In the genomic region with DNA sequence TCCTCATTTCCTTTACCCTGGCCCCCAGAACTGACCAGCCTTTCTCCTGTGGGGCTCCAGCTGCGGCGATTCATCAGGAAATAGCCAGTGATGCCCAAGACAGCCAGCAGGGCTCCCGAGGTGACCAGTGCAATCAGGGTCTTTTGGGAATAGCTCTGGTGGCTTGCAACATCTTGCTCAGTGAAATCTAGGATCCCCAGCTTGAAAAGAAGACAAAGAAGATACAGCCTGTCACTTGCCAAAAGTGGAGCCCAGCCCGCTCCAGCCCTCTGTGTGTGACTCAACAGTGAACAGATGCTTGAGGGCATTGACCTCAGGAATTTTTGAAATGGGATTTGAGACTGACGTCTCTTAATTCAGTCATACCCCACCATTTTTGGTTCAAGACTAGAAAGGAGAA, we compare ENCODE assay signal across 15 cellular contexts. TPM values are rescaled to one million over a fixed set of nuclear protein-coding genes. Genes with fewer than 3 reads are reported as not detected.
DNase-seq lines count a peak whose midpoint lies in the region; ATAC-seq and TF ChIP-seq lines count a peak whose summit lies in the region.
"Had no signal": no experiment of that assay in that cellular context is flagged by ENCODE, and none has a peak within 500 bp of the region (broad histone marks: within the 10 kb centered on the region; RNA-seq: fewer than 3 reads in every experiment).

No MANE protein-coding gene starts in this region.

- H3K27me3 Mint-ChIP-seq in Caco-2 (ENCODE audit: insufficient read depth, unreplicated experiment) = no peaks in the 10 kb centered on the region
- peaks cover 3% of the 10 kb centered on the region for H3K27me3 Mint-ChIP-seq in activated naive CD8-positive, alpha-beta T cell treated with anti-CD3 and anti-CD28 coated beads, Interleukin-2, amount 50 U/mL, for 24 hours
- H3K27me3 Mint-ChIP-seq: stimulated activated naive CD8-positive, alpha-beta T cell treated with anti-CD3 and anti-CD28 coated beads, Interleukin-15, Interleukin-2, amounts not matched to agents 100 ng/mL and 50 ng/mL, for 24 hours had no signal

- H4K20me1 ChIP-seq in GM23248 (ENCODE audit: insufficient read depth) = no peaks in the 10 kb centered on the region

- H3K9me3 ChIP-seq in GM23248 (ENCODE audit: low read depth) (no peaks in the 10 kb centered on the region), breast epithelium (no peaks in the 10 kb centered on the region), right atrium auricular region (no peaks in the 10 kb centered on the region), suprapubic skin (no peaks in the 10 kb centered on the region), Caco-2 (no peaks in the 10 kb centered on the region)

- POLR2A ChIA-PET in Caco-2 (lab: Charles Lee) = no interaction called here

- H3K4me1 ChIP-seq in GM23248 (ENCODE audit: insufficient read depth) (peaks cover 37% of the 10 kb centered on the region), breast epithelium (peaks cover 0 to 30% of the 10 kb centered on the region in 2 donors), right atrium auricular region (peaks cover 0 to 89% of the 10 kb centered on the region in 2 donors), suprapubic skin (peaks cover 62% of the 10 kb centered on the region), Caco-2 (peaks cover 10% of the 10 kb centered on the region)

- no peak overlapping the region for H3K9ac ChIP-seq in GM23248

- no peak for TF ChIP-seq EP300 in suprapubic skin (IDR thresholded peaks at IDR 0.05)

- H3K4me2 ChIP-seq in GM23248 (ENCODE audit: unreplicated experiment) = no peak overlapping the region
- H3K4me2 ChIP-seq: hepatocyte had no signal

- no peaks in the 10 kb centered on the region for H3K9me2 ChIP-seq in GM23248 (ENCODE audit: insufficient read depth)

- TF ChIP-seq CTCF in breast epithelium (IDR thresholded peaks at IDR 0.05) (no peak), right atrium auricular region (IDR thresholded peaks at IDR 0.05) (no peak), suprapubic skin (IDR thresholded peaks at IDR 0.05) (peak; percentile 14 to 37), Caco-2 (IDR thresholded peaks at IDR 0.05; ENCODE audit: insufficient read depth in 1 of 2, low read depth in 1 of 2, low read length in 1 of 2, severe bottlenecking in 1 of 2, unreplicated experiment in 1 of 2) (no peak)

- H3K27me3 ChIP-seq in GM23248 (replicated peaks; ENCODE audit: insufficient read depth) (no peaks in the 10 kb centered on the region), breast epithelium (no peaks in the 10 kb centered on the region), right atrium auricular region (no peaks in the 10 kb centered on the region), suprapubic skin (no peaks in the 10 kb centered on the region), Caco-2 (replicated peaks; ENCODE audit: control insufficient read depth, insufficient read depth, low read length) (no peaks in the 10 kb centered on the region)

- peak overlapping the region; percentile 29; the same call in 1 of the 2 replicates for H2AFZ ChIP-seq in GM23248
- H2AFZ ChIP-seq: hepatocyte had no signal

- no peaks in the 10 kb centered on the region for H3K9me3 Mint-ChIP-seq in Caco-2 (ENCODE audit: unreplicated experiment)
- H3K9me3 Mint-ChIP-seq in activated naive CD8-positive, alpha-beta T cell treated with anti-CD3 and anti-CD28 coated beads, Interleukin-2, amount 50 U/mL, for 24 hours = no peaks in the 10 kb centered on the region
- H3K9me3 Mint-ChIP-seq: stimulated activated naive CD8-positive, alpha-beta T cell treated with anti-CD3 and anti-CD28 coated beads, Interleukin-15, Interleukin-2, amounts not matched to agents 100 ng/mL and 50 ng/mL, for 24 hours; T-helper 2 cell treated with Interferon-gamma antibody and Interleukin-4, amounts not matched to agents 5 μg/mL and 100 μg/mL, for 36 hours had no signal

- no peak overlapping the region for H3K4me3 ChIP-seq in GM23248
- no peak overlapping the region for H3K4me3 ChIP-seq in breast epithelium
- H3K4me3 ChIP-seq in right atrium auricular region = no peak overlapping the region
- no peak overlapping the region for H3K4me3 ChIP-seq in suprapubic skin
- H3K4me3 ChIP-seq in Caco-2 (ENCODE audit: low read depth, low read length) = no peak overlapping the region
- H3K4me3 ChIP-seq: hepatocyte had no signal

- TF ChIP-seq POLR2A in breast epithelium (IDR thresholded peaks at IDR 0.05) = no peak
- no peak for TF ChIP-seq POLR2A in suprapubic skin (IDR thresholded peaks at IDR 0.05)

- H3K27ac ChIP-seq in GM23248 (peak overlapping the region; percentile 85; the same call in 1 of the 2 replicates), breast epithelium (peak overlapping the region; percentile 81 to 84), right atrium auricular region (peak overlapping the region; percentile 68 to 73), suprapubic skin (peak overlapping the region; percentile 79)
- H3K27ac ChIP-seq: hepatocyte had no signal

- no peaks in the 10 kb centered on the region for H3K79me2 ChIP-seq in GM23248 (ENCODE audit: insufficient read depth)
- H3K79me2 ChIP-seq: hepatocyte had no signal

- peaks cover 6% of the 10 kb centered on the region for H3K4me1 Mint-ChIP-seq in Caco-2 (ENCODE audit: low read depth, unreplicated experiment)
- peaks cover 16% of the 10 kb centered on the region for H3K4me1 Mint-ChIP-seq in activated naive CD8-positive, alpha-beta T cell treated with anti-CD3 and anti-CD28 coated beads, Interleukin-2, amount 50 U/mL, for 24 hours

- no peaks in the 10 kb centered on the region for H3K36me3 Mint-ChIP-seq in Caco-2 (ENCODE audit: insufficient read depth, unreplicated experiment)
- no peaks in the 10 kb centered on the region for H3K36me3 Mint-ChIP-seq in activated naive CD8-positive, alpha-beta T cell treated with anti-CD3 and anti-CD28 coated beads, Interleukin-2, amount 50 U/mL, for 24 hours (ENCODE audit: low read depth)

- H3K27ac Mint-ChIP-seq in Caco-2 (ENCODE audit: unreplicated experiment) = no peak overlapping the region
- H3K27ac Mint-ChIP-seq in activated naive CD8-positive, alpha-beta T cell treated with anti-CD3 and anti-CD28 coated beads, Interleukin-2, amount 50 U/mL, for 24 hours = no peak overlapping the region
- H3K27ac Mint-ChIP-seq: stimulated activated naive CD8-positive, alpha-beta T cell treated with anti-CD3 and anti-CD28 coated beads, Interleukin-15, Interleukin-2, amounts not matched to agents 100 ng/mL and 50 ng/mL, for 24 hours; T-helper 2 cell treated with Interferon-gamma antibody and Interleukin-4, amounts not matched to agents 5 μg/mL and 100 μg/mL, for 36 hours had no signal

- H3K4me3 Mint-ChIP-seq in Caco-2 (ENCODE audit: unreplicated experiment) = no peak overlapping the region
- no peak overlapping the region for H3K4me3 Mint-ChIP-seq in activated naive CD8-positive, alpha-beta T cell treated with anti-CD3 and anti-CD28 coated beads, Interleukin-2, amount 50 U/mL, for 24 hours
- H3K4me3 Mint-ChIP-seq: stimulated activated naive CD8-positive, alpha-beta T cell treated with anti-CD3 and anti-CD28 coated beads, Interleukin-15, Interleukin-2, amounts not matched to agents 100 ng/mL and 50 ng/mL, for 24 hours; T-helper 2 cell treated with Interferon-gamma antibody and Interleukin-4, amounts not matched to agents 5 μg/mL and 100 μg/mL, for 36 hours had no signal

- ATAC-seq in GM21723 (IDR thresholded peaks at IDR 0.05; ENCODE audit: unreplicated experiment) (no peak), GM19395 (IDR thresholded peaks at IDR 0.05; ENCODE audit: unreplicated experiment) (no peak)
- ATAC-seq in activated naive CD8-positive, alpha-beta T cell treated with anti-CD3 and anti-CD28 coated beads, Interleukin-2, amount 50 U/mL, for 24 hours = no peak

- CTCF ChIA-PET in Caco-2 (lab: Charles Lee) = interaction anchor here (1.2 kb wide), 1 partner anchor 75 kb away, joined by 5 read pairs; no protein-coding TSS in a partner anchor

- intact Hi-C loops in breast epithelium (cut with DNase I; ENCODE audit: low total_unique reads) (loop anchor here (5.0 kb wide), 1 partner anchor 74 kb away; no protein-coding TSS in a partner anchor), Caco-2 (cut with micrococcal nuclease; ENCODE audit: unreplicated experiment) (loop anchor here (10.0 kb wide), 1 partner anchor 356 kb away; a partner anchor contains a TSS)

- no TSS peak for BruUV-seq in Caco-2 (replicated peaks; lab: Mats Ljungman, UMichigan)

- in situ Hi-C loops in GM23248 (cut with MboI) = loop anchor here (5.0 kb wide), 1 partner anchor 79 kb away; no protein-coding TSS in a partner anchor

- H3K36me3 ChIP-seq in GM23248 (ENCODE audit: low read depth) (no peaks in the 10 kb centered on the region), breast epithelium (no peaks in the 10 kb centered on the region), right atrium auricular region (peaks cover 7% of the 10 kb centered on the region), suprapubic skin (peaks cover 5% of the 10 kb centered on the region), Caco-2 (ENCODE audit: control insufficient read depth, insufficient read depth, low read length) (no peaks in the 10 kb centered on the region)

- H3F3A ChIP-seq in GM23248 (ENCODE audit: insufficient read depth) = peaks cover 31% of the 10 kb centered on the region

- DNase-seq in GM23248 = peak; percentile 65
- no peak for DNase-seq in breast epithelium (ENCODE audit: low spot score in 2 of 2)
- DNase-seq in right atrium auricular region (ENCODE audit: low spot score) = no peak
- peak; percentile 86 to 90 for DNase-seq in suprapubic skin (ENCODE audit: low spot score in 2 of 2)
- DNase-seq in Caco-2 = no peak
- no peak for DNase-seq in activated naive CD8-positive, alpha-beta T cell treated with anti-CD3 and anti-CD28 coated beads, Interleukin-2, amount 50 U/mL, for 24 hours
- DNase-seq: central memory CD4-positive, alpha-beta T cell; DMS 273 treated with DMSO at 0.1 percent for 48 hours; H7; NCI-H1092 had no signal

- WGBS in GM23248 (ENCODE audit: low coverage in 1 of 2, low lambda C conversion rate in 2 of 2, missing lambda C conversion rate in 2 of 2), 2 experiments = 43% methylated on average over 5 of the region's 5 CpGs
- 74% methylated on average over 5 of the region's 5 CpGs for WGBS in suprapubic skin

RNA-seq across cellular contexts. Expression of a gene that starts 22.3 kb away (rescaled TPM):
- total RNA-seq in GM23248 (2014; rRNA removed; shearing (Covaris generic)) = not detected in 2 replicates
- polyA plus RNA-seq in GM23248 (2016; fragmentation: Nextera tagmentation; extraction: Ambion mirVana) = 0.24 and 0.34 TPM in 2 replicates
- total RNA-seq in breast epithelium (10 to 100 TPM; 15.7 to 80.6 (median 22.2) TPM), right atrium auricular region (10 to 100 TPM; 76.7 to 76.8 TPM), suprapubic skin (10 to 100 TPM; 11.1 to 31.1 (median 17.1) TPM), Caco-2 (2022) (not detected in 2 replicates)
- total RNA-seq: H7 had no signal

Comparison
In these comparisons a context has a peak if more than half of its experiments do, and no peak if none do; other contexts are left out.
1. DNase-seq: peak in GM23248 (single experiment) and suprapubic skin (2 of 2); none in breast epithelium (0 of 2), right atrium auricular region (single experiment), Caco-2 (0 of 2) and activated naive CD8-positive, alpha-beta T cell treated with anti-CD3 and anti-CD28 coated beads, Interleukin-2, amount 50 U/mL, for 24 hours (single experiment).
2. CTCF ChIP-seq: peak in suprapubic skin (2 of 2); none in breast epithelium (0 of 3), right atrium auricular region (0 of 2) and Caco-2 (0 of 2).
3. RNA of a gene that starts 22.3 kb away (total RNA-seq): 76.7 to 76.8 TPM in right atrium auricular region, 15.7 to 80.6 TPM in breast epithelium and 11.1 to 31.1 TPM in suprapubic skin; not detected in Caco-2 and not detected in GM23248; every median in the first group is over 10 times any median in the second.
4. Peak in every context shown above with its lines, with median percentiles within 50 percentile points of each other: H3K27ac ChIP-seq.